In genomic region chr18:56276466-56276865, GRCh38 we compare ENCODE assay signal across 20 cellular contexts.
A peak's percentile ranks its signal among the peaks of the same experiment; 100 is the strongest.
DNase-seq lines count a peak whose midpoint lies in the region; ATAC-seq and TF ChIP-seq lines count a peak whose summit lies in the region.
"Had no signal": no experiment of that assay in that cellular context is flagged by ENCODE, and none has a peak within 500 bp of the region (broad histone marks: within the 10 kb centered on the region; RNA-seq: fewer than 3 reads in every experiment).

No MANE protein-coding gene starts in this region.

- ATAC-seq in T-helper 17 cell (no peak), gastroesophageal sphincter (no peak)
- ATAC-seq: HepG2, Panc1, SK-N-SH treated with all-trans-retinoic acid at 6 μM for 48 hours had no signal

- no peaks in the 10 kb centered on the region for H3K27me3 Mint-ChIP-seq in T-helper 17 cell

- no peaks in the 10 kb centered on the region for H3K4me1 ChIP-seq in gastroesophageal sphincter

- no peak overlapping the region for H3K4me3 Mint-ChIP-seq in T-helper 17 cell
- H3K4me3 Mint-ChIP-seq: H9, HFFc6 had no signal

- TF ChIP-seq EP300 in gastroesophageal sphincter (IDR thresholded peaks at IDR 0.05): no peak

- TF ChIP-seq CTCF in fibroblast of mammary gland (conservative IDR thresholded peaks at IDR 0.05; ENCODE audit: control insufficient read depth, insufficient read depth, low read depth, low read length) (no peak), gastroesophageal sphincter (IDR thresholded peaks at IDR 0.05) (no peak)

- no peaks in the 10 kb centered on the region for H3K36me3 Mint-ChIP-seq in T-helper 17 cell (ENCODE audit: low read depth)

- no peaks in the 10 kb centered on the region for H3K4me1 Mint-ChIP-seq in T-helper 17 cell

- H3K4me3 ChIP-seq in fibroblast of mammary gland (ENCODE audit: control insufficient read depth, low read depth, low read length) (no peak overlapping the region), gastroesophageal sphincter (no peak overlapping the region)

- WGBS in gastroesophageal sphincter (ENCODE audit: low coverage in 1 of 2), 2 donors: 67 to 92% methylated on average over 3 of the region's 3 CpGs

- H3K9me3 ChIP-seq in T-helper 17 cell (ENCODE audit: control insufficient read depth, low read length, poor library complexity, severe bottlenecking) (no peaks in the 10 kb centered on the region), gastroesophageal sphincter (no peaks in the 10 kb centered on the region)

- no peak for TF ChIP-seq POLR2A in gastroesophageal sphincter (IDR thresholded peaks at IDR 0.05)

- H3K27ac Mint-ChIP-seq in T-helper 17 cell: no peak overlapping the region
- H3K27ac Mint-ChIP-seq: HFFc6 had no signal

- no peak overlapping the region for H3K27ac ChIP-seq in gastroesophageal sphincter
- H3K27ac ChIP-seq: 22Rv1 had no signal

- no peaks in the 10 kb centered on the region for H3K27me3 ChIP-seq in gastroesophageal sphincter

- no peaks in the 10 kb centered on the region for H3K36me3 ChIP-seq in gastroesophageal sphincter

- DNase-seq in NK-92 treated with Interleukin-12 subunit alpha and Interleukin-12 subunit beta, amount 100 ng/mL, for 24 hours (lab: John Stamatoyannopoulos, UW): peak; percentile 2
- DNase-seq in NK-92 (lab: John Stamatoyannopoulos, UW; ENCODE audit: unreplicated experiment): no peak
- DNase-seq in NCI-H226: peak; percentile 6
- DNase-seq in fibroblast of mammary gland (ENCODE audit: low read depth): peak; percentile 56
- DNase-seq in T-helper 17 cell: no peak
- DNase-seq in kidney tubule cell (ENCODE audit: low spot score): no peak
- no peak for DNase-seq in NCI-H2227 treated with DMSO at 0.1 percent for 48 hours (lab: John Stamatoyannopoulos, UW)
- DNase-seq: AML-193, H9, HFFc6, KBM-7, NCI-H1092 treated with DMSO at 0.1 percent for 48 hours, NCI-H1436 treated with DMSO at 0.1 percent for 48 hours, NCI-H2029, NCI-H524 treated with DMSO at 0.1 percent for 48 hours had no signal

Comparison
In these comparisons a context has a peak if more than half of its experiments do, and no peak if none do; other contexts are left out.
1. DNase-seq: peak in NK-92 treated with Interleukin-12 subunit alpha and Interleukin-12 subunit beta, amount 100 ng/mL, for 24 hours (single experiment), NCI-H226 (single experiment) and fibroblast of mammary gland (single experiment); none in NK-92 (single experiment), T-helper 17 cell (0 of 3), kidney tubule cell (single experiment) and NCI-H2227 treated with DMSO at 0.1 percent for 48 hours (single experiment).